34 cellular contexts compared by ENCODE assay signal in the genomic region with DNA sequence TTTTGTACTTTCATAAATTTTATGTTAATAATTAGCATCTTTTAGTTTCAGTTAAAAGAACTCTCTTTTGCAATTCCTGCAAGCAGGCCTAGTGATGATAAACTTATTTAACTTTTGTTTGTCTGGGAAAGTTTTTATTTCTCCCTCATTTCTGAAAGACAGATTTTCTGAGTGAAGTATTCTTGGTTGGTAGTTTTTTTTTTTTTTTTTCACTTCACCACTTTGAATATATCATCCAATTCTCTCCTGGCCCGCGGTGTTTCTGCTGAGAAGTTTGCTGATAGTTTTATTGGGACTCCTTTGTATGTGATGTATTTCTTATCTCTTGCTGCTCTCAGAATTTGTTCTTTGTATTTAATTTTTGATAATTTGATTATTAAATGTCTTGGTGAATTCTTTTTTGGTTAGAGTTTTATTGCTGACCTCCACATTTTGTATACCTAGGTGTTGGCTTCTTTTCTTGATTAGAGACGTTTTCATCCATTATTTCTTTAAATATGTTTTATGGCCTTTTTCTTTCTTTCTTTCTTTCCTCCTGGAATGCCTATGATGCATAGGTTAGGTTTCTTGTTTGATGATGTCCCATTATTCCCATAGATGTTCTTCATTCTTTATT. TPM values are rescaled to one million over a fixed set of nuclear protein-coding genes. Genes with fewer than 3 reads are reported as not detected.
"Had no signal": no experiment of that assay in that cellular context is flagged by ENCODE, and none has a peak within 500 bp of the region (broad histone marks: within the 10 kb centered on the region; RNA-seq: fewer than 3 reads in every experiment).

No MANE protein-coding gene starts in this region.

- ATAC-seq: activated CD8-positive, alpha-beta T cell treated with anti-CD3 and anti-CD28 coated beads for 36 hours; activated naive CD4-positive, alpha-beta T cell treated with anti-CD3 and anti-CD28 coated beads, Interleukin-2, amount 50 U/mL, for 72 hours; activated T-cell treated with anti-CD3 and anti-CD28 coated beads, Interleukin-2, amount 50 U/mL, for 4 hours; activated T-cell treated with anti-CD3 and anti-CD28 coated beads, Interleukin-2, amount 50 U/mL, for 72 hours; activated T-helper 17 cell treated with anti-CD3 and anti-CD28 coated beads, Interleukin-2, amount 50 U/mL, for 72 hours had no signal

- H3K4me1 ChIP-seq: ascending aorta had no signal

- H3K27ac ChIP-seq: ascending aorta, cardiac muscle cell, VCaP had no signal

- H3K27me3 ChIP-seq: ascending aorta, cardiac muscle cell had no signal

- DNase-seq: activated B cell treated with CpG ODN at 0.5 μM for 24 hours; activated CD4-positive, alpha-beta memory T cell treated with anti-CD3 and anti-CD28 coated beads for 36 hours; activated CD4-positive, alpha-beta T cell treated with anti-CD3 and anti-CD28 coated beads for 4 hours; activated CD4-positive, alpha-beta T cell treated with anti-CD3 and anti-CD28 coated beads, Interleukin-2, amount 10 ng/mL, durations not matched to agents 24 days and 14 days; activated CD4-positive, alpha-beta T cell treated with anti-CD3 and anti-CD28 coated beads, Interleukin-2, amount 50 U/mL, for 1 hour; activated CD4-positive, alpha-beta T cell treated with anti-CD3 and anti-CD28 coated beads, Interleukin-2, amount 50 U/mL, for 4 hours; activated CD4-positive, CD25-positive, alpha-beta regulatory T cell treated with anti-CD3 and anti-CD28 coated beads, Interleukin-2, amount 50 U/mL, for 72 hours; activated CD8-positive, alpha-beta memory T cell treated with anti-CD3 and anti-CD28 coated beads, Interleukin-2, amount 50 U/mL, for 4 hours; activated CD8-positive, alpha-beta T cell treated with anti-CD3 and anti-CD28 coated beads for 36 hours; activated effector memory CD4-positive, alpha-beta T cell treated with anti-CD3 and anti-CD28 coated beads, Interleukin-2, amount 50 U/mL, for 16 hours; activated gamma-delta T cell treated with Interleukin-2 at 50 U/mL for 16 hours; activated naive CD4-positive, alpha-beta T cell; activated naive CD4-positive, alpha-beta T cell treated with anti-CD3 and anti-CD28 coated beads for 36 hours; activated naive CD4-positive, alpha-beta T cell treated with anti-CD3 and anti-CD28 coated beads, Interleukin-2, amount 50 U/mL, for 16 hours; activated naive CD8-positive, alpha-beta T cell treated with anti-CD3 and anti-CD28 coated beads for 36 hours; activated T-cell treated with anti-CD3 and anti-CD28 coated beads for 4 hours; activated T-cell treated with anti-CD3 and anti-CD28 coated beads, Interleukin-2, amount 50 U/mL, for 1 hour; activated T-cell treated with anti-CD3 and anti-CD28 coated beads, Interleukin-2, amount 50 U/mL, for 4 hours; activated T-cell treated with anti-CD3 and anti-CD28 coated beads, Interleukin-2, amount 50 U/mL, for 72 hours; amygdala; anterior cingulate cortex; caudate nucleus; cerebellar nuclear complex; T-helper 2 cell; T-helper 9 cell had no signal

- FAIRE-seq: bronchial epithelial cell had no signal

- H3K36me3 ChIP-seq: ascending aorta, cardiac muscle cell had no signal

- H3K4me3 ChIP-seq: ascending aorta, cardiac muscle cell had no signal

RNA-seq across cellular contexts. Expression of a gene that starts 45.9 kb away (rescaled TPM):
- total RNA-seq: activated B cell treated with CpG ODN at 0.5 μM for 24 hours; activated CD4-positive, alpha-beta memory T cell treated with anti-CD3 and anti-CD28 coated beads for 36 hours; activated CD4-positive, alpha-beta T cell treated with anti-CD3 and anti-CD28 coated beads, Interleukin-2, amount 10 ng/mL, durations not matched to agents 24 days and 14 days; activated CD8-positive, alpha-beta memory T cell treated with anti-CD3 and anti-CD28 coated beads for 36 hours; activated CD8-positive, alpha-beta T cell treated with anti-CD3 and anti-CD28 coated beads for 36 hours; activated naive CD4-positive, alpha-beta T cell treated with anti-CD3 and anti-CD28 coated beads for 36 hours; activated naive CD4-positive, alpha-beta T cell treated with anti-CD3 and anti-CD28 coated beads, Interleukin-2, amount 50 U/mL, for 72 hours; activated naive CD8-positive, alpha-beta T cell treated with anti-CD3 and anti-CD28 coated beads for 36 hours; activated T-cell treated with anti-CD3 and anti-CD28 coated beads, Interleukin-2, amount 50 U/mL, for 4 hours; activated T-cell treated with anti-CD3 and anti-CD28 coated beads, Interleukin-2, amount 50 U/mL, for 72 hours; activated T-helper 17 cell treated with anti-CD3 and anti-CD28 coated beads, Interleukin-2, amount 50 U/mL, for 72 hours; bronchial epithelial cell; chondrocyte had no signal

RNA-seq across cellular contexts. Expression of a gene that starts 52.2 kb away (rescaled TPM):
- total RNA-seq: activated B cell treated with CpG ODN at 0.5 μM for 24 hours; activated CD4-positive, alpha-beta memory T cell treated with anti-CD3 and anti-CD28 coated beads for 36 hours; activated CD4-positive, alpha-beta T cell treated with anti-CD3 and anti-CD28 coated beads, Interleukin-2, amount 10 ng/mL, durations not matched to agents 24 days and 14 days; activated CD8-positive, alpha-beta memory T cell treated with anti-CD3 and anti-CD28 coated beads for 36 hours; activated CD8-positive, alpha-beta T cell treated with anti-CD3 and anti-CD28 coated beads for 36 hours; activated naive CD4-positive, alpha-beta T cell treated with anti-CD3 and anti-CD28 coated beads for 36 hours; activated naive CD4-positive, alpha-beta T cell treated with anti-CD3 and anti-CD28 coated beads, Interleukin-2, amount 50 U/mL, for 72 hours; activated naive CD8-positive, alpha-beta T cell treated with anti-CD3 and anti-CD28 coated beads for 36 hours; activated T-cell treated with anti-CD3 and anti-CD28 coated beads, Interleukin-2, amount 50 U/mL, for 4 hours; activated T-cell treated with anti-CD3 and anti-CD28 coated beads, Interleukin-2, amount 50 U/mL, for 72 hours; activated T-helper 1 cell treated with anti-CD3 and anti-CD28 coated beads, Interleukin-12 subunit alpha, Interleukin-12 subunit beta, Interleukin-2, Interleukin-4 antibody, amounts not matched to agents 30 ng/mL and 10 ng/mL and 1 ng/mL, durations not matched to agents 14 hours and 24 hours and 36 hours; activated T-helper 17 cell treated with anti-CD3 and anti-CD28 coated beads, Interleukin-2, amount 50 U/mL, for 72 hours; bronchial epithelial cell; chondrocyte had no signal
